11 cellular contexts compared by ENCODE assay signal in the genomic region with DNA sequence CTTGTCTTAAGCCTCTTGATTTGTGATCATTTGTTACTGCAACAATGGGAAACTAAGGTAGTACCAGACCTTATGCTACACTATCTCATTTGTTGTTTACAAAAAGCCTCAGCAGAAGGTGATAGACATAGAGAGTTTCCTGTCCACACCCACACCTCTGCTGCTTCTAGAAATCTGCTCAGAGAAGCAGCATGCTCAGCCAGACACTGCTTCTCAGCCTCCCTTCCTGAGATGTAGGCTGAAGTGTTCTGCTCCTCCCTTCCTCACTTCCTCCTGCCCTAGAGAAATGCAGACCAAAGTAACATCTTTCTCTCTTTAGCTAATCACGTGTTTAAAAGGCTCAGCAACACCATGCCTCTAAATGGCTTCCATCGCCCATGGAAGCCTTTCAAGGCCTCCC.
A peak's percentile ranks its signal among the peaks of the same experiment; 100 is the strongest.
DNase-seq lines count a peak whose midpoint lies in the region; ATAC-seq and TF ChIP-seq lines count a peak whose summit lies in the region.
"Had no signal": no experiment of that assay in that cellular context is flagged by ENCODE, and none has a peak within 500 bp of the region (broad histone marks: within the 10 kb centered on the region; RNA-seq: fewer than 3 reads in every experiment).

No MANE protein-coding gene starts in this region.

- peak overlapping the region in 6 of 7 donors; percentile 1 to 90 (median 82) for H3K27ac Mint-ChIP-seq in CD14-positive monocyte

- H3K36me3 ChIP-seq in Peyer's patch = no peaks in the 10 kb centered on the region

- H3K4me1 ChIP-seq in Peyer's patch = peaks cover 0 to 5% (median 2%) of the 10 kb centered on the region in 4 donors

- no peaks in the 10 kb centered on the region for H3K36me3 Mint-ChIP-seq in CD14-positive monocyte

- H3K9me3 Mint-ChIP-seq in CD14-positive monocyte = peaks cover 0 to 2% (median 0%) of the 10 kb centered on the region in 7 donors

- H3K4me3 ChIP-seq in Peyer's patch = no peak overlapping the region

- intact Hi-C loops in CD14-positive monocyte (cut with micrococcal nuclease) = no loop called here

- H3K27ac ChIP-seq in Peyer's patch = peak overlapping the region in 2 of 4 donors; percentile 29 to 54

- H3K27me3 Mint-ChIP-seq in CD14-positive monocyte (ENCODE audit: low read depth in 3 of 3) = peaks cover 0 to 2% (median 0%) of the 10 kb centered on the region in 3 donors

- H3K4me1 Mint-ChIP-seq in CD14-positive monocyte = peaks cover 36% of the 10 kb centered on the region

- TF ChIP-seq CTCF in CD14-positive monocyte (IDR thresholded peaks at IDR 0.05) = no peak
- TF ChIP-seq CTCF in Peyer's patch (IDR thresholded peaks at IDR 0.05) = no peak

- no peak for TF ChIP-seq POLR2A in Peyer's patch (IDR thresholded peaks at IDR 0.05)

- DNase-seq in CD14-positive monocyte (ENCODE audit: low spot score) (no peak), Peyer's patch (peak in 2 of 3 donors; percentile 54 to 69), germinal center (ENCODE audit: low spot score) (no peak), DMS53 treated with DMSO at 0.1 percent for 48 hours (lab: John Stamatoyannopoulos, UW; ENCODE audit: unreplicated experiment) (no peak), GM19238 (ENCODE audit: insufficient read length, low spot score) (no peak), C1 segment of cervical spinal cord (lab: John Stamatoyannopoulos, UW) (no peak)
- peak; percentile 75 for DNase-seq in central memory CD4-positive, alpha-beta T cell
- DNase-seq: dermis blood vessel endothelial cell, DND-41, T1000 had no signal

- H3K27me3 ChIP-seq in Peyer's patch = no peaks in the 10 kb centered on the region

- H3K4me3 Mint-ChIP-seq in CD14-positive monocyte = peak overlapping the region in 1 of 2 donors; percentile 48

- no peaks in the 10 kb centered on the region for H3K9me3 ChIP-seq in Peyer's patch

- ATAC-seq in GM19328 (IDR thresholded peaks at IDR 0.05; ENCODE audit: unreplicated experiment) = peak; percentile 50

Comparison
In these comparisons a context has a peak if more than half of its experiments do, and no peak if none do; other contexts are left out.
1. DNase-seq: peak in Peyer's patch (2 of 3) and central memory CD4-positive, alpha-beta T cell (single experiment); none in CD14-positive monocyte (single experiment), germinal center (single experiment), DMS53 treated with DMSO at 0.1 percent for 48 hours (single experiment), GM19238 (single experiment) and C1 segment of cervical spinal cord (0 of 14).